In genomic region chr12:47903927-47904646, GRCh38 we compare ENCODE assay signal across 8 cellular contexts. TPM values are rescaled to one million over a fixed set of nuclear protein-coding genes. Genes with fewer than 3 reads are reported as not detected.
DNase-seq lines count a peak whose midpoint lies in the region; ATAC-seq and TF ChIP-seq lines count a peak whose summit lies in the region.

No MANE protein-coding gene starts in this region.

- no peak for TF ChIP-seq EP300 in ovary (IDR thresholded peaks at IDR 0.05)

- 2 to 3% (median 3%) methylated on average over 6 of the region's 6 CpGs for WGBS in ovary, 3 donors

- H3K9me2 ChIP-seq in OCI-LY1 (ENCODE audit: low read depth, low read length), result no peaks in the 10 kb centered on the region

- H3K79me2 ChIP-seq in OCI-LY1 (ENCODE audit: insufficient read depth, low read length), result no peaks in the 10 kb centered on the region

- TF ChIP-seq CTCF in OCI-LY1 (IDR thresholded peaks at IDR 0.05; ENCODE audit: low read length), result no peak
- no peak for TF ChIP-seq CTCF in fibroblast of the aortic adventitia (IDR thresholded peaks at IDR 0.05; ENCODE audit: insufficient read depth, low read length)
- no peak for TF ChIP-seq CTCF in ovary (IDR thresholded peaks at IDR 0.05)

- H3K9me3 ChIP-seq in OCI-LY1 (ENCODE audit: low read length) (no peaks in the 10 kb centered on the region), ovary (no peaks in the 10 kb centered on the region)

- 0 out of 2 replicates have a peak, but pooled peaks cover 7% of the 10 kb centered on the region for H3K27me3 ChIP-seq in OCI-LY1 (ENCODE audit: insufficient read depth, low read length)
- H3K27me3 ChIP-seq in ovary, result no peaks in the 10 kb centered on the region

- H3K9ac ChIP-seq in OCI-LY1 (ENCODE audit: low read length), result peak overlapping the region; percentile 49; the same call in 1 of the 2 replicates

- no peaks in the 10 kb centered on the region for H4K20me1 ChIP-seq in OCI-LY1 (ENCODE audit: insufficient read depth, low read length)

- DNase-seq in GM04503 (ENCODE audit: low read depth) (peak; percentile 51), fibroblast of the aortic adventitia (ENCODE audit: low read depth) (peak; percentile 85), ovary (peak in 2 of 5 donors; percentile 35 to 49), GM19238 (ENCODE audit: insufficient read length, low spot score) (no peak), DMS114 treated with DMSO at 0.1 percent for 48 hours (lab: John Stamatoyannopoulos, UW; ENCODE audit: unreplicated experiment) (no peak)
- DNase-seq in activated T-cell treated with anti-CD3 and anti-CD28 coated beads, Interleukin-2, amount 50 U/mL, for 1 hour, result peak; percentile 64

- no peak overlapping the region for H3K27ac ChIP-seq in OCI-LY1 (ENCODE audit: low read depth, low read length, poor library complexity, severe bottlenecking)
- H3K27ac ChIP-seq in ovary, result no peak overlapping the region

- intact Hi-C loops in ovary (cut with DNase I), result loop anchor here in 1 of 4 donors (2.0 kb wide), 1 partner anchor 55 kb away; no protein-coding TSS in a partner anchor

- H3F3A ChIP-seq in OCI-LY1 (ENCODE audit: insufficient read depth, low read length), result no peaks in the 10 kb centered on the region

- no peak for ATAC-seq in GM18498 (IDR thresholded peaks at IDR 0.05; ENCODE audit: unreplicated experiment)

- H2AFZ ChIP-seq in OCI-LY1 (ENCODE audit: low read length), result no peak overlapping the region

- TF ChIP-seq POLR2A in ovary (IDR thresholded peaks at IDR 0.05), result no peak

- H3K4me2 ChIP-seq in OCI-LY1 (ENCODE audit: low read length), result peak overlapping the region; percentile 73

- H3K36me3 ChIP-seq in OCI-LY1 (ENCODE audit: insufficient read depth, low read length) (no peaks in the 10 kb centered on the region), ovary (no peaks in the 10 kb centered on the region)

- peaks cover 18% of the 10 kb centered on the region for H3K4me1 ChIP-seq in OCI-LY1 (ENCODE audit: insufficient read depth, low read length, severe bottlenecking)
- peaks cover 11% of the 10 kb centered on the region for H3K4me1 ChIP-seq in ovary (ENCODE audit: insufficient read depth)

- peak overlapping the region; percentile 60 for H3K4me3 ChIP-seq in OCI-LY1 (ENCODE audit: low read depth, low read length, poor library complexity, severe bottlenecking)
- peak overlapping the region; percentile 94 for H3K4me3 ChIP-seq in fibroblast of the aortic adventitia (ENCODE audit: low read depth, low read length)
- H3K4me3 ChIP-seq in ovary, result peak overlapping the region; percentile 52

RNA-seq across cellular contexts. Expression of gene VDR, which starts 0.7 kb away (rescaled TPM):
- total RNA-seq in fibroblast of the aortic adventitia (ENCODE audit: low replicate concordance), result 5.0 and 12.5 TPM in 2 replicates
- 1 to 10 TPM in 5 of 7 donors, under 1 TPM in 2; 0.71 to 2.7 (median 1.1) TPM for total RNA-seq in ovary
- polyA plus RNA-seq in ovary, result 1 to 10 TPM in 1 of 2 donors, under 1 TPM in 1; 0.31 to 1.1 TPM

RNA-seq across cellular contexts. Expression of gene TMEM106C, which starts 59.3 kb away (rescaled TPM):
- total RNA-seq in fibroblast of the aortic adventitia (ENCODE audit: low replicate concordance) (13.4 and 90.7 TPM in 2 replicates), ovary (10 to 100 TPM; 31.1 to 87.5 (median 55.0) TPM)
- 100 to 1,000 TPM in 1 of 2 donors, 10 to 100 TPM in 1; 52.0 to 110 TPM for polyA plus RNA-seq in ovary

Comparison
In these comparisons a context has a peak if more than half of its experiments do, and no peak if none do; other contexts are left out.
1. DNase-seq: peak in GM04503 (single experiment), activated T-cell treated with anti-CD3 and anti-CD28 coated beads, Interleukin-2, amount 50 U/mL, for 1 hour (single experiment) and fibroblast of the aortic adventitia (single experiment); none in GM19238 (single experiment) and DMS114 treated with DMSO at 0.1 percent for 48 hours (single experiment).
2. Peak in every context shown above with its lines, with median percentiles within 50 percentile points of each other: H3K4me3 ChIP-seq.